1 cellular context compared by ENCODE assay signal in the genomic region with DNA sequence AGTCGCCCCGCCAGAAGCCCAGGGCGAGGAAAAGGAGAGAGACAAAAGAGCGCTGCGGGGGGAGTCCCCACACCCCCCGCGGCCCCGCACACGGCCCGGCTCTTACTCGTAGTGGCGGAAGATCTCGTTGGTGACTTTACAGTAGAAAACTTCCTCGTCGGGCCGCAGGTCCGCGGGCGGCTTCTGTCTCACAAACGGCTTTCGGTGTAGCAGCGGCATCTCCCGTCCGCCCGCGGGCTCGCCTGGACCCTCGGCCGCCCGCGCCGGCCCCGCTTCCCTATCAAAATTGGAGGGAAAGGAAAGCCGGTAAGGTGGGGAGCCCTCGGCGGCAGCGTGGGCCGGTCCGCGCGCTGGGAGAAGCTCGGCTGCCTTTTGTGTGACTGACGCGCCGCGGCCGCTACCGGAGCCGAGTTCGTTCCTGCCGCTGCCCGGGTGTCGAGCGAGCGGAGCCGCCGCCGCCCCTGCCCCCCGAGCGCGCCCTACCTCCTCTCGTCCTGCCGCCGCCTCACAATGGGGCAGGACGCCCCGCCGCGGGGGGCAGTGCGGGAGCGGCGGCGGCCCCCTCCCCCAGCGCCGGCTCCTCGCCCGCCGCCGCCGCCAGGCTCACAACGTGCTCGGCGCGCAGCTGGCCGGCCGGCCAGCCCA.
A peak's percentile ranks its signal among the peaks of the same experiment; 100 is the strongest.
TF ChIP-seq lines count a peak whose summit lies in the region.

No MANE protein-coding gene starts in this region.

TF ChIP-seq in GM12878, 131 proteins besides CTCF, POLR2A, EP300 and RAD21 (continued from another document):
- TF ChIP-seq, protein P1, sequence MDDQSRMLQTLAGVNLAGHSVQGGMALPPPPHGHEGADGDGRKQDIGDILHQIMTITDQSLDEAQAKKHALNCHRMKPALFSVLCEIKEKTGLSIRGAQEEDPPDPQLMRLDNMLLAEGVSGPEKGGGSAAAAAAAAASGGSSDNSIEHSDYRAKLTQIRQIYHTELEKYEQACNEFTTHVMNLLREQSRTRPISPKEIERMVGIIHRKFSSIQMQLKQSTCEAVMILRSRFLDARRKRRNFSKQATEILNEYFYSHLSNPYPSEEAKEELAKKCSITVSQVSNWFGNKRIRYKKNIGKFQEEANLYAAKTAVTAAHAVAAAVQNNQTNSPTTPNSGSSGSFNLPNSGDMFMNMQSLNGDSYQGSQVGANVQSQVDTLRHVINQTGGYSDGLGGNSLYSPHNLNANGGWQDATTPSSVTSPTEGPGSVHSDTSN (IDR thresholded peaks at IDR 0.05; ENCODE audit: insufficient replicate concordance, low read depth, low read length), result peak; percentile 6
- TF ChIP-seq RFX5 (IDR thresholded peaks at IDR 0.05; ENCODE audit: low read depth, low read length) (no peak), FOXK2 (IDR thresholded peaks at IDR 0.05) (no peak), TBL1XR1 (IDR thresholded peaks at IDR 0.05; ENCODE audit: low read depth, low read length) (no peak), PAX8 (IDR thresholded peaks at IDR 0.05) (no peak), DPF2 (IDR thresholded peaks at IDR 0.05) (peak; percentile 13; the same call in 1 of the 2 replicates), SUPT20H (IDR thresholded peaks at IDR 0.05; ENCODE audit: borderline replicate concordance, control insufficient read depth, low read depth, low read length) (no peak), ZZZ3 (IDR thresholded peaks at IDR 0.05; ENCODE audit: control insufficient read depth, insufficient read length, low read depth) (no peak), CBX3 (IDR thresholded peaks at IDR 0.05; ENCODE audit: borderline replicate concordance, low read depth) (no peak), BMI1 (IDR thresholded peaks at IDR 0.05; ENCODE audit: borderline replicate concordance) (no peak), NR2F1 (conservative IDR thresholded peaks at IDR 0.05) (peak; percentile 52), PML (IDR thresholded peaks at IDR 0.05; ENCODE audit: low read length) (no peak), KLF5 (IDR thresholded peaks at IDR 0.05; ENCODE audit: partially characterized antibody) (no peak), NR2C1 (IDR thresholded peaks at IDR 0.05) (no peak), SP1 (IDR thresholded peaks at IDR 0.05; ENCODE audit: low read depth, low read length) (no peak), POU2F2 (IDR thresholded peaks at IDR 0.05; ENCODE audit: borderline replicate concordance, low read depth, low read length) (no peak), SPI1 (IDR thresholded peaks at IDR 0.05; ENCODE audit: borderline replicate concordance, insufficient read depth, low read depth, low read length) (no peak), RCOR1 (conservative IDR thresholded peaks at IDR 0.05; ENCODE audit: low read depth, low read length) (no peak), ZNF384 (IDR thresholded peaks at IDR 0.05; ENCODE audit: borderline replicate concordance, low read depth, low read length) (no peak), WRNIP1 (IDR thresholded peaks at IDR 0.05; ENCODE audit: borderline replicate concordance, low read depth, low read length) (no peak), BRCA1 (IDR thresholded peaks at IDR 0.05; ENCODE audit: low read depth, low read length) (no peak), TAF1 (IDR thresholded peaks at IDR 0.05; ENCODE audit: borderline replicate concordance, low read depth, low read length) (no peak), HDGF (IDR thresholded peaks at IDR 0.05) (no peak), KAT2A (conservative IDR thresholded peaks at IDR 0.05; ENCODE audit: control insufficient read depth, low read depth, low read length) (no peak), SREBF1 (IDR thresholded peaks at IDR 0.05; ENCODE audit: low read length) (no peak), ZNF622 (IDR thresholded peaks at IDR 0.05) (no peak), MYB (IDR thresholded peaks at IDR 0.05; ENCODE audit: borderline replicate concordance, low read depth, low read length) (no peak), CBFB (IDR thresholded peaks at IDR 0.05; ENCODE audit: low read depth) (peak; percentile 25; the same call in 1 of the 2 replicates), NR2C2 (IDR thresholded peaks at IDR 0.05; ENCODE audit: borderline replicate concordance, control insufficient read depth, insufficient read length, low read depth) (no peak)
- TF ChIP-seq, protein P2, sequence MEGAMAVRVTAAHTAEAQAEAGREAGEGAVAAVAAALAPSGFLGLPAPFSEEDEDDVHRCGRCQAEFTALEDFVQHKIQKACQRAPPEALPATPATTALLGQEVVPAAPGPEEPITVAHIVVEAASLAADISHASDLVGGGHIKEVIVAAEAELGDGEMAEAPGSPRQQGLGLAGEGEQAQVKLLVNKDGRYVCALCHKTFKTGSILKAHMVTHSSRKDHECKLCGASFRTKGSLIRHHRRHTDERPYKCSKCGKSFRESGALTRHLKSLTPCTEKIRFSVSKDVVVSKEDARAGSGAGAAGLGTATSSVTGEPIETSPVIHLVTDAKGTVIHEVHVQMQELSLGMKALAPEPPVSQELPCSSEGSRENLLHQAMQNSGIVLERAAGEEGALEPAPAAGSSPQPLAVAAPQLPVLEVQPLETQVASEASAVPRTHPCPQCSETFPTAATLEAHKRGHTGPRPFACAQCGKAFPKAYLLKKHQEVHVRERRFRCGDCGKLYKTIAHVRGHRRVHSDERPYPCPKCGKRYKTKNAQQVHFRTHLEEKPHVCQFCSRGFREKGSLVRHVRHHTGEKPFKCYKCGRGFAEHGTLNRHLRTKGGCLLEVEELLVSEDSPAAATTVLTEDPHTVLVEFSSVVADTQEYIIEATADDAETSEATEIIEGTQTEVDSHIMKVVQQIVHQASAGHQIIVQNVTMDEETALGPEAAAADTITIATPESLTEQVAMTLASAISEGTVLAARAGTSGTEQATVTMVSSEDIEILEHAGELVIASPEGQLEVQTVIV (IDR thresholded peaks at IDR 0.05; ENCODE audit: borderline replicate concordance, partially characterized antibody), result no peak
